Comparison of ENCODE assay signal across 25 cellular contexts in genomic region chr2:229051798-229052197, GRCh38.
"Had no signal": no experiment of that assay in that cellular context is flagged by ENCODE, and none has a peak within 500 bp of the region (broad histone marks: within the 10 kb centered on the region; RNA-seq: fewer than 3 reads in every experiment).

No MANE protein-coding gene starts in this region.

- FAIRE-seq: urothelium cell line had no signal

- H3K27me3 Mint-ChIP-seq: stimulated activated memory B cell treated with anti-CD40 and anti-IgM and Interleukin-4, amounts not matched to agents 10 μg/mL and 1 μg/mL and 100 μg/mL, for 72 hours; stimulated activated naive B cell treated with anti-CD40 and anti-IgM and Interleukin-4, amounts not matched to agents 10 μg/mL and 1 μg/mL and 100 μg/mL, for 72 hours; stimulated activated naive CD8-positive, alpha-beta T cell treated with anti-CD3 and anti-CD28 coated beads, Interleukin-15, amount 100 ng/mL, for 72 hours; stimulated activated naive CD8-positive, alpha-beta T cell treated with anti-CD3 and anti-CD28 coated beads, Interleukin-15, Interleukin-2, amounts not matched to agents 100 ng/mL and 50 ng/mL, for 24 hours; type B pancreatic cell had no signal

- DNase-seq: stimulated activated CD4-positive, alpha-beta T cell treated with anti-CD3 and anti-CD28 coated beads, Interleukin-2, amount 100 ng/mL, for 48 hours; stimulated activated CD4-positive, alpha-beta T cell treated with anti-CD3 and anti-CD28 coated beads, Interleukin-4, amount 100 ng/mL, for 1 hour; stimulated activated CD4-positive, alpha-beta T cell treated with anti-CD3 and anti-CD28 coated beads, Interleukin-4, amount 100 ng/mL, for 24 hours; stimulated activated CD4-positive, alpha-beta T cell treated with anti-CD3 and anti-CD28 coated beads, Interleukin-4, amount 100 ng/mL, for 4 hours; stimulated activated CD8-positive, alpha-beta memory T cell treated with anti-CD3 and anti-CD28 coated beads, Interleukin-4, amount 100 ng/mL, for 48 hours; stimulated activated naive B cell treated with anti-CD40 and anti-IgM and Interleukin-4, amounts not matched to agents 10 μg/mL and 1 μg/mL and 100 μg/mL, for 72 hours; stimulated activated naive CD4-positive, alpha-beta T cell; stimulated activated naive CD4-positive, alpha-beta T cell treated with Interleukin-2 at 50 U/mL for 16 hours; stimulated activated naive CD8-positive, alpha-beta T cell treated with anti-CD3 and anti-CD28 coated beads, Interleukin-15, amount 100 ng/mL, for 72 hours; stimulated activated naive CD8-positive, alpha-beta T cell treated with anti-CD3 and anti-CD28 coated beads, Interleukin-15, Interleukin-2, amounts not matched to agents 100 U/mL and 50 U/mL, for 24 hours; stomach; substantia nigra; testis; thyroid gland; tibial artery; transverse colon; trophoblast cell; upper lobe of left lung; upper lobe of right lung; uterus had no signal

- H3K4me1 Mint-ChIP-seq: stimulated activated effector memory CD8-positive, alpha-beta T cell treated with anti-CD3 and anti-CD28 coated beads, Interleukin-12 subunit alpha, Interleukin-12 subunit beta, amount 100 ng/mL, for 72 hours; stimulated activated memory B cell treated with anti-CD40 and anti-IgM and Interleukin-4, amounts not matched to agents 10 μg/mL and 1 μg/mL and 100 μg/mL, for 72 hours; stimulated activated naive B cell treated with anti-CD40 and anti-IgM and Interleukin-4, amounts not matched to agents 10 μg/mL and 1 μg/mL and 100 μg/mL, for 72 hours; stimulated activated naive CD8-positive, alpha-beta T cell treated with anti-CD3 and anti-CD28 coated beads, Interleukin-15, amount 100 ng/mL, for 72 hours had no signal

- H3K27ac Mint-ChIP-seq: stimulated activated effector memory CD8-positive, alpha-beta T cell treated with anti-CD3 and anti-CD28 coated beads, Interleukin-12 subunit alpha, Interleukin-12 subunit beta, amount 100 ng/mL, for 72 hours; stimulated activated memory B cell treated with anti-CD40 and anti-IgM and Interleukin-4, amounts not matched to agents 10 μg/mL and 1 μg/mL and 100 μg/mL, for 72 hours; stimulated activated naive B cell treated with anti-CD40 and anti-IgM and Interleukin-4, amounts not matched to agents 10 μg/mL and 1 μg/mL and 100 μg/mL, for 72 hours; stimulated activated naive CD8-positive, alpha-beta T cell treated with anti-CD3 and anti-CD28 coated beads, Interleukin-15, amount 100 ng/mL, for 72 hours; stimulated activated naive CD8-positive, alpha-beta T cell treated with anti-CD3 and anti-CD28 coated beads, Interleukin-15, Interleukin-2, amounts not matched to agents 100 ng/mL and 50 ng/mL, for 24 hours; type B pancreatic cell had no signal

- H3K9me3 Mint-ChIP-seq: stimulated activated memory B cell treated with anti-CD40 and anti-IgM and Interleukin-4, amounts not matched to agents 10 μg/mL and 1 μg/mL and 100 μg/mL, for 72 hours; stimulated activated naive B cell treated with anti-CD40 and anti-IgM and Interleukin-4, amounts not matched to agents 10 μg/mL and 1 μg/mL and 100 μg/mL, for 72 hours; stimulated activated naive CD8-positive, alpha-beta T cell treated with anti-CD3 and anti-CD28 coated beads, Interleukin-15, Interleukin-2, amounts not matched to agents 100 ng/mL and 50 ng/mL, for 24 hours; type B pancreatic cell had no signal

- H3K36me3 Mint-ChIP-seq: stimulated activated effector memory CD8-positive, alpha-beta T cell treated with anti-CD3 and anti-CD28 coated beads, Interleukin-12 subunit alpha, Interleukin-12 subunit beta, amount 100 ng/mL, for 72 hours; stimulated activated memory B cell treated with anti-CD40 and anti-IgM and Interleukin-4, amounts not matched to agents 10 μg/mL and 1 μg/mL and 100 μg/mL, for 72 hours; stimulated activated naive B cell treated with anti-CD40 and anti-IgM and Interleukin-4, amounts not matched to agents 10 μg/mL and 1 μg/mL and 100 μg/mL, for 72 hours; type B pancreatic cell had no signal

- H3K4me3 Mint-ChIP-seq: stimulated activated effector memory CD8-positive, alpha-beta T cell treated with anti-CD3 and anti-CD28 coated beads, Interleukin-12 subunit alpha, Interleukin-12 subunit beta, amount 100 ng/mL, for 72 hours; stimulated activated memory B cell treated with anti-CD40 and anti-IgM and Interleukin-4, amounts not matched to agents 10 μg/mL and 1 μg/mL and 100 μg/mL, for 72 hours; stimulated activated naive B cell treated with anti-CD40 and anti-IgM and Interleukin-4, amounts not matched to agents 10 μg/mL and 1 μg/mL and 100 μg/mL, for 72 hours; stimulated activated naive CD8-positive, alpha-beta T cell treated with anti-CD3 and anti-CD28 coated beads, Interleukin-15, amount 100 ng/mL, for 72 hours; stimulated activated naive CD8-positive, alpha-beta T cell treated with anti-CD3 and anti-CD28 coated beads, Interleukin-15, Interleukin-2, amounts not matched to agents 100 ng/mL and 50 ng/mL, for 24 hours; type B pancreatic cell had no signal
